29 cellular contexts compared by ENCODE assay signal in genomic region chr6:26455357-26455970, GRCh38. TPM values are rescaled to one million over a fixed set of nuclear protein-coding genes. Genes with fewer than 3 reads are reported as not detected.
A peak's percentile ranks its signal among the peaks of the same experiment; 100 is the strongest.
DNase-seq lines count a peak whose midpoint lies in the region; ATAC-seq, FAIRE-seq and TF ChIP-seq lines count a peak whose summit lies in the region.
"Had no signal": no experiment of that assay in that cellular context is flagged by ENCODE, and none has a peak within 500 bp of the region (broad histone marks: within the 10 kb centered on the region; RNA-seq: fewer than 3 reads in every experiment).

No MANE protein-coding gene starts in this region.

- TF ChIP-seq RAD21 in GM12878 (IDR thresholded peaks at IDR 0.05; ENCODE audit: insufficient read depth, low read depth, low read length), result no peak

- H4K5ac ChIP-seq in mesendoderm (ENCODE audit: low read length), result no peak overlapping the region

- peaks cover 25% of the 10 kb centered on the region for H3K36me3 Mint-ChIP-seq in activated naive CD8-positive, alpha-beta T cell treated with anti-CD3 and anti-CD28 coated beads, Interleukin-2, amount 10 ng/mL, durations not matched to agents 7 days and 5 days
- H3K36me3 Mint-ChIP-seq in activated naive CD8-positive, alpha-beta T cell treated with anti-CD3 and anti-CD28 coated beads, Interleukin-2, amount 50 U/mL, for 24 hours (ENCODE audit: low read depth), result peaks cover 21% of the 10 kb centered on the region

- TF ChIP-seq POLR2A in GM12878 (IDR thresholded peaks at IDR 0.05; ENCODE audit: low read depth, low read length) (no peak), gastroesophageal sphincter (IDR thresholded peaks at IDR 0.05) (no peak)

- H2AK5ac ChIP-seq in mesendoderm (ENCODE audit: low read length), result no peak overlapping the region

- no peak overlapping the region for H3K4ac ChIP-seq in mesendoderm (ENCODE audit: low read depth, low read length)

- TF ChIP-seq CTCF in GM12878 (IDR thresholded peaks at IDR 0.05 in 2 of 3, conservative IDR thresholded peaks at IDR 0.05 in 1 of 3; ENCODE audit: control insufficient read depth in 2 of 3, extremely low read depth in 1 of 3, insufficient read depth in 1 of 3, low read depth in 3 of 3, low read length in 3 of 3), result no peak
- no peak for TF ChIP-seq CTCF in upper lobe of right lung (IDR thresholded peaks at IDR 0.05)
- TF ChIP-seq CTCF in gastroesophageal sphincter (IDR thresholded peaks at IDR 0.05), result no peak

- H3K18ac ChIP-seq in mesendoderm (ENCODE audit: low read length), result no peak overlapping the region

- no peak for ATAC-seq in activated naive CD8-positive, alpha-beta T cell treated with anti-CD3 and anti-CD28 coated beads, Interleukin-2, amount 10 ng/mL, durations not matched to agents 7 days and 5 days (ENCODE audit: low read depth)
- no peak for ATAC-seq in activated naive CD8-positive, alpha-beta T cell treated with anti-CD3 and anti-CD28 coated beads, Interleukin-2, amount 50 U/mL, for 24 hours
- ATAC-seq in GM12878, result no peak
- no peak for ATAC-seq in upper lobe of right lung
- no peak for ATAC-seq in gastroesophageal sphincter
- ATAC-seq in GM18858 (IDR thresholded peaks at IDR 0.05; ENCODE audit: unreplicated experiment), result no peak
- ATAC-seq: mucosa of descending colon, psoas muscle had no signal

- H3K79me2 ChIP-seq in GM12878 (ENCODE audit: control insufficient read depth, insufficient read depth, low read length) (peaks cover 27% of the 10 kb centered on the region), mesendoderm (ENCODE audit: control insufficient read depth, insufficient read depth, low read length) (peaks cover 2% of the 10 kb centered on the region)

- H4K8ac ChIP-seq in mesendoderm (ENCODE audit: low read depth, low read length), result no peak overlapping the region

- peak overlapping the region; percentile 5 for H3K27ac Mint-ChIP-seq in activated naive CD8-positive, alpha-beta T cell treated with anti-CD3 and anti-CD28 coated beads, Interleukin-2, amount 10 ng/mL, durations not matched to agents 7 days and 5 days
- no peak overlapping the region for H3K27ac Mint-ChIP-seq in activated naive CD8-positive, alpha-beta T cell treated with anti-CD3 and anti-CD28 coated beads, Interleukin-2, amount 50 U/mL, for 24 hours
- H3K27ac Mint-ChIP-seq: activated CD4-positive, alpha-beta T cell treated with anti-CD3 and anti-CD28 coated beads, Interleukin-2, amount 10 ng/mL, durations not matched to agents 7 days and 5 days; activated T-helper 1 cell treated with anti-CD3 and anti-CD28 coated beads, Interleukin-12 subunit alpha, Interleukin-12 subunit beta, Interleukin-2, Interleukin-4 antibody, amounts not matched to agents 30 ng/mL and 10 ng/mL and 1 ng/mL, durations not matched to agents 14 hours and 24 hours and 36 hours; B cell had no signal

- in situ Hi-C loops in GM12878 (cut with MboI), result no loop called here

- H3K9me3 Mint-ChIP-seq in activated naive CD8-positive, alpha-beta T cell treated with anti-CD3 and anti-CD28 coated beads, Interleukin-2, amount 10 ng/mL, durations not matched to agents 7 days and 5 days, result no peaks in the 10 kb centered on the region
- H3K9me3 Mint-ChIP-seq in activated naive CD8-positive, alpha-beta T cell treated with anti-CD3 and anti-CD28 coated beads, Interleukin-2, amount 50 U/mL, for 24 hours, result no peaks in the 10 kb centered on the region
- H3K9me3 Mint-ChIP-seq: activated CD4-positive, alpha-beta T cell treated with anti-CD3 and anti-CD28 coated beads, Interleukin-2, amount 10 ng/mL, durations not matched to agents 7 days and 5 days; activated T-helper 1 cell treated with anti-CD3 and anti-CD28 coated beads, Interleukin-12 subunit alpha, Interleukin-12 subunit beta, Interleukin-2, Interleukin-4 antibody, amounts not matched to agents 30 ng/mL and 10 ng/mL and 1 ng/mL, durations not matched to agents 14 hours and 24 hours and 36 hours had no signal

- no peak for DNase-seq in activated naive CD8-positive, alpha-beta T cell treated with anti-CD3 and anti-CD28 coated beads, Interleukin-2, amount 10 ng/mL, durations not matched to agents 7 days and 5 days
- no peak for DNase-seq in activated naive CD8-positive, alpha-beta T cell treated with anti-CD3 and anti-CD28 coated beads, Interleukin-2, amount 50 U/mL, for 24 hours
- DNase-seq in GM12878 (ENCODE audit: low read depth, low spot score), result no peak
- DNase-seq in hepatic stellate cell (ENCODE audit: low spot score), result peak; percentile 9
- no peak for DNase-seq in upper lobe of right lung
- no peak for DNase-seq in mesendoderm
- DNase-seq: activated CD4-positive, alpha-beta T cell treated with anti-CD3 and anti-CD28 coated beads, Interleukin-2, amount 10 ng/mL, durations not matched to agents 7 days and 5 days; Calu3; cerebellar nuclear complex; H7; islet precursor cell; mucosa of descending colon; NCI-H2081 treated with DMSO at 0.1 percent for 48 hours; NCI-H446; psoas muscle; stimulated activated CD4-positive, alpha-beta T cell treated with anti-CD3 and anti-CD28 coated beads, Interleukin-1b, Interleukin-23, amount 100 ng/mL, for 48 hours; T-helper 2 cell; trophoblast cell; WERI-Rb-1 had no signal

- WGBS in GM12878 (ENCODE audit: insufficient coverage, insufficient replicate concordance, low lambda C conversion rate, missing lambda C conversion rate), result 53% methylated on average over 3 of the region's 3 CpGs
- WGBS in mesendoderm (ENCODE audit: extremely low coverage, insufficient coverage, low lambda C conversion rate), result no CpG with 5 or more reads among the region's 3 CpGs
- whole genome bisulfite sequencing in gastroesophageal sphincter (ENCODE audit: low coverage in 1 of 2), 2 donors, result 82 to 86% methylated on average over 3 of the region's 3 CpGs

- intact Hi-C loops in GM12878 (cut with micrococcal nuclease; ENCODE audit: unreplicated experiment) (no loop called here), upper lobe of right lung (cut with DNase I) (no loop called here)

- SMC1A ChIA-PET in GM12878 (lab: Charles Lee; ENCODE audit: uncharacterized antibody, unreplicated experiment), result interaction anchor here (0.6 to 2.9 kb wide), 7 partner anchors 9 to 82 kb away, joined by 3 to 25 read pairs (median 4); partner anchors contain the start of gene BTN2A2

- peaks cover 16% of the 10 kb centered on the region for H3K4me1 ChIP-seq in GM12878 (ENCODE audit: control insufficient read depth, insufficient read depth, low read length)
- H3K4me1 ChIP-seq in upper lobe of right lung, result peaks cover 25% of the 10 kb centered on the region
- H3K4me1 ChIP-seq in mesendoderm (ENCODE audit: control insufficient read depth, low read depth, low read length), result no peaks in the 10 kb centered on the region
- peaks cover 5 to 32% (median 16%) of the 10 kb centered on the region in 3 donors for H3K4me1 ChIP-seq in gastroesophageal sphincter

- RAD21 ChIA-PET in GM12878 (lab: Charles Lee; ENCODE audit: unreplicated experiment), result no interaction called here

- no peak overlapping the region for H3K4me3 ChIP-seq in GM12878
- H3K4me3 ChIP-seq in upper lobe of right lung, result no peak overlapping the region
- H3K4me3 ChIP-seq in mesendoderm (ENCODE audit: low read length), result no peak overlapping the region
- H3K4me3 ChIP-seq in gastroesophageal sphincter, result no peak overlapping the region
- H3K4me3 ChIP-seq: mucosa of descending colon, psoas muscle, SK-N-MC, skin epidermis had no signal

- POLR2A ChIA-PET in activated naive CD8-positive, alpha-beta T cell treated with anti-CD3 and anti-CD28 coated beads, Interleukin-2, amount 10 ng/mL, durations not matched to agents 7 days and 5 days (lab: Charles Lee), result interaction anchor here (0.6 to 2.2 kb wide), 3 partner anchors 18 to 83 kb away, joined by 3 to 8 read pairs (median 6); partner anchors contain the start of gene HMGN4
- POLR2A ChIA-PET in GM12878 (lab: Charles Lee), result interaction anchor here (0.5 to 2.6 kb wide), 5 partner anchors 9 to 197 kb away, joined by 3 to 21 read pairs (median 4); no protein-coding TSS in a partner anchor

- H3K9me3 ChIP-seq in GM12878 (replicated peaks; ENCODE audit: control insufficient read depth, insufficient read depth, low read length) (no peaks in the 10 kb centered on the region), upper lobe of right lung (no peaks in the 10 kb centered on the region), gastroesophageal sphincter (no peaks in the 10 kb centered on the region)
- H3K9me3 ChIP-seq: mucosa of descending colon, psoas muscle had no signal

- CTCF ChIA-PET in GM12878 (lab: Yijun Ruan, JAX), result interaction anchor here (1.4 kb wide), 1 partner anchor 10 kb away, joined by 3 read pairs; no protein-coding TSS in a partner anchor

- no peak overlapping the region for H2BK5ac ChIP-seq in mesendoderm (ENCODE audit: low read length)

- BruUV-seq in GM12878 (replicated peaks; lab: Mats Ljungman, UMichigan), result no TSS peak

- no peak overlapping the region for H3K23ac ChIP-seq in mesendoderm (ENCODE audit: low read length)

- H2AFZ ChIP-seq in GM12878 (ENCODE audit: control insufficient read depth, low read depth, low read length), result no peak overlapping the region

- H2BK15ac ChIP-seq in mesendoderm (replicated peaks; ENCODE audit: low read depth), result no peak overlapping the region

- H4K20me1 ChIP-seq in GM12878 (ENCODE audit: control insufficient read depth, insufficient read depth), result no peaks in the 10 kb centered on the region

- H3K27me3 Mint-ChIP-seq in activated naive CD8-positive, alpha-beta T cell treated with anti-CD3 and anti-CD28 coated beads, Interleukin-2, amount 10 ng/mL, durations not matched to agents 7 days and 5 days, result no peaks in the 10 kb centered on the region
- H3K27me3 Mint-ChIP-seq in activated naive CD8-positive, alpha-beta T cell treated with anti-CD3 and anti-CD28 coated beads, Interleukin-2, amount 50 U/mL, for 24 hours, result no peaks in the 10 kb centered on the region
- H3K27me3 Mint-ChIP-seq: activated CD4-positive, alpha-beta T cell treated with anti-CD3 and anti-CD28 coated beads, Interleukin-2, amount 10 ng/mL, durations not matched to agents 7 days and 5 days; B cell had no signal

- no peak overlapping the region for H3K9ac ChIP-seq in GM12878 (ENCODE audit: control insufficient read depth, insufficient read depth, low read length)
- H3K9ac ChIP-seq in mesendoderm (ENCODE audit: low read length), result no peak overlapping the region

- peaks cover 1 to 16% of the 10 kb centered on the region in 2 experiments for H3K36me3 ChIP-seq in GM12878 (ENCODE audit: control insufficient read depth in 2 of 2, insufficient read depth in 2 of 2, low read length in 1 of 2)
- peaks cover 12% of the 10 kb centered on the region for H3K36me3 ChIP-seq in upper lobe of right lung
- no peaks in the 10 kb centered on the region for H3K36me3 ChIP-seq in mesendoderm (ENCODE audit: control insufficient read depth, insufficient read depth, low read length)
- H3K36me3 ChIP-seq in gastroesophageal sphincter, result peaks cover 0 to 20% of the 10 kb centered on the region in 2 donors

- no peak overlapping the region for H3K4me3 Mint-ChIP-seq in activated naive CD8-positive, alpha-beta T cell treated with anti-CD3 and anti-CD28 coated beads, Interleukin-2, amount 10 ng/mL, durations not matched to agents 7 days and 5 days
- no peak overlapping the region for H3K4me3 Mint-ChIP-seq in activated naive CD8-positive, alpha-beta T cell treated with anti-CD3 and anti-CD28 coated beads, Interleukin-2, amount 50 U/mL, for 24 hours
- H3K4me3 Mint-ChIP-seq: activated CD4-positive, alpha-beta T cell treated with anti-CD3 and anti-CD28 coated beads, Interleukin-2, amount 10 ng/mL, durations not matched to agents 7 days and 5 days; activated T-helper 1 cell treated with anti-CD3 and anti-CD28 coated beads, Interleukin-12 subunit alpha, Interleukin-12 subunit beta, Interleukin-2, Interleukin-4 antibody, amounts not matched to agents 30 ng/mL and 10 ng/mL and 1 ng/mL, durations not matched to agents 14 hours and 24 hours and 36 hours; B cell had no signal

- peaks cover 5% of the 10 kb centered on the region for H3K79me1 ChIP-seq in mesendoderm (ENCODE audit: low read length)

- peaks cover 30% of the 10 kb centered on the region for H3K4me1 Mint-ChIP-seq in activated naive CD8-positive, alpha-beta T cell treated with anti-CD3 and anti-CD28 coated beads, Interleukin-2, amount 10 ng/mL, durations not matched to agents 7 days and 5 days
- H3K4me1 Mint-ChIP-seq in activated naive CD8-positive, alpha-beta T cell treated with anti-CD3 and anti-CD28 coated beads, Interleukin-2, amount 50 U/mL, for 24 hours, result peaks cover 30% of the 10 kb centered on the region

- H3K27me3 ChIP-seq in GM12878 (replicated peaks in 1 of 2; ENCODE audit: control insufficient read depth in 2 of 2, insufficient read depth in 2 of 2, low read length in 1 of 2) (no peaks in the 10 kb centered on the region), upper lobe of right lung (no peaks in the 10 kb centered on the region), mesendoderm (ENCODE audit: insufficient read depth, low read length, poor library complexity) (no peaks in the 10 kb centered on the region), gastroesophageal sphincter (no peaks in the 10 kb centered on the region)

- H3K4me2 ChIP-seq in GM12878 (ENCODE audit: control insufficient read depth, insufficient read depth), result no peak overlapping the region
- no peak overlapping the region for H3K4me2 ChIP-seq in mesendoderm (ENCODE audit: low read length)

- H3K27ac ChIP-seq in GM12878 (ENCODE audit: control insufficient read depth, insufficient read depth), result no peak overlapping the region
- H3K27ac ChIP-seq in upper lobe of right lung, result peak overlapping the region; percentile 3
- no peak overlapping the region for H3K27ac ChIP-seq in mesendoderm (ENCODE audit: low read depth, low read length)
- H3K27ac ChIP-seq in gastroesophageal sphincter, result no peak overlapping the region
- H3K27ac ChIP-seq: psoas muscle, RWPE1, SK-N-MC, WERI-Rb-1 had no signal

- FAIRE-seq in GM12878 (lab: Jason Lieb, UNC), result no peak

- no peak overlapping the region for H3K56ac ChIP-seq in mesendoderm (ENCODE audit: low read length)

- no peak overlapping the region for H2BK120ac ChIP-seq in mesendoderm (ENCODE audit: low read depth, low read length)

- TF ChIP-seq EP300 in GM12878 (IDR thresholded peaks at IDR 0.05; ENCODE audit: borderline replicate concordance in 1 of 2, control insufficient read depth in 1 of 2, low read depth in 2 of 2, low read length in 2 of 2) (no peak), gastroesophageal sphincter (IDR thresholded peaks at IDR 0.05) (no peak)

RNA-seq across cellular contexts. Expression of gene BTN2A1, which starts 2.3 kb away (rescaled TPM):
- 10 to 100 TPM; 45.2 to 46.7 TPM for total RNA-seq in activated naive CD8-positive, alpha-beta T cell treated with anti-CD3 and anti-CD28 coated beads, Interleukin-2, amount 10 ng/mL, durations not matched to agents 7 days and 5 days
- 38.7 and 39.2 TPM in 2 replicates for total RNA-seq in GM12878 (2013; cell fraction: nucleolus; rRNA removed)
- total RNA-seq in GM12878 (2014; rRNA removed), result 7.2 and 8.2 TPM in 2 replicates
- 13.6 and 14.0 TPM in 2 replicates for total RNA-seq in GM12878 (2014; rRNA removed; fragmentation: Illumina TruSeq; extraction: Trizol)
- 15.6 and 16.7 TPM in 2 replicates for total RNA-seq in GM12878 (2021)
- polyA plus RNA-seq in GM12878 (2011; ENCODE audit: low read depth), result 14.8 TPM
- polyA plus RNA-seq in GM12878 (2011; rRNA removed), result 25.5 and 28.0 TPM in 2 replicates
- 21.4 and 23.1 TPM in 2 replicates for polyA plus RNA-seq in GM12878 (2011; cell fraction: cytosol; rRNA removed)
- 52.3 and 54.4 TPM in 2 replicates for polyA plus RNA-seq in GM12878 (2011; cell fraction: nucleus; rRNA removed)
- 17.9 and 19.6 TPM in 2 replicates for polyA plus RNA-seq in GM12878 (2012)
- 18.7 and 20.7 TPM in 2 replicates for polyA plus RNA-seq in GM12878 (2014; fragmentation: Illumina TruSeq; extraction: Trizol)
- 10 to 100 TPM; 15.6 to 15.9 TPM for polyA plus RNA-seq in GM12878 (2014; fragmentation: Nextera tagmentation; extraction: Ambion mirVana)
- polyA plus RNA-seq in GM12878 (2014; rRNA removed), result 16.0 and 16.7 TPM in 2 replicates
- polyA plus RNA-seq in GM12878 (2016; fragmentation: Nextera tagmentation; extraction: Ambion mirVana), result 10 to 100 TPM; 11.2 to 13.2 TPM
- 24.4 and 31.8 TPM in 2 replicates for polyA minus RNA-seq in GM12878 (2011; rRNA and poly(A)+ RNA removed)
- 7.4 and 9.5 TPM in 2 replicates for polyA minus RNA-seq in GM12878 (2011; cell fraction: cytosol; rRNA and poly(A)+ RNA removed)
- polyA minus RNA-seq in GM12878 (2011; cell fraction: nucleus; rRNA and poly(A)+ RNA removed), result 14.6 and 23.2 TPM in 2 replicates
- total RNA-seq in upper lobe of right lung, result 26.3 TPM
- 8.8 TPM for polyA plus RNA-seq in mesendoderm (2013, experiment 1 of 2)
- polyA plus RNA-seq in mesendoderm (2013, experiment 2 of 2), result 8.8 TPM
- 10 to 100 TPM; 14.7 to 23.9 (median 18.2) TPM for total RNA-seq in gastroesophageal sphincter

RNA-seq across cellular contexts. Expression of gene BTN3A3, which starts 15.2 kb away (rescaled TPM):
- 100 to 1,000 TPM; 117 to 126 TPM for total RNA-seq in activated naive CD8-positive, alpha-beta T cell treated with anti-CD3 and anti-CD28 coated beads, Interleukin-2, amount 10 ng/mL, durations not matched to agents 7 days and 5 days
- total RNA-seq in GM12878 (2013; cell fraction: nucleolus; rRNA removed), result 137 and 149 TPM in 2 replicates
- total RNA-seq in GM12878 (2014; rRNA removed), result 14.2 and 15.1 TPM in 2 replicates
- total RNA-seq in GM12878 (2014; rRNA removed; fragmentation: Illumina TruSeq; extraction: Trizol), result 12.7 and 13.5 TPM in 2 replicates
- 15.2 and 15.7 TPM in 2 replicates for total RNA-seq in GM12878 (2021)
- 21.5 TPM for polyA plus RNA-seq in GM12878 (2011; ENCODE audit: low read depth)
- 42.1 and 49.7 TPM in 2 replicates for polyA plus RNA-seq in GM12878 (2011; rRNA removed)
- 21.8 and 27.6 TPM in 2 replicates for polyA plus RNA-seq in GM12878 (2011; cell fraction: cytosol; rRNA removed)
- 99.9 and 135 TPM in 2 replicates for polyA plus RNA-seq in GM12878 (2011; cell fraction: nucleus; rRNA removed)
- 21.3 and 28.2 TPM in 2 replicates for polyA plus RNA-seq in GM12878 (2012)
- 20.8 and 27.3 TPM in 2 replicates for polyA plus RNA-seq in GM12878 (2014; fragmentation: Illumina TruSeq; extraction: Trizol)
- 1 to 10 TPM; 5.8 to 8.4 TPM for polyA plus RNA-seq in GM12878 (2014; fragmentation: Nextera tagmentation; extraction: Ambion mirVana)
- polyA plus RNA-seq in GM12878 (2014; rRNA removed), result 15.7 and 16.3 TPM in 2 replicates
- polyA plus RNA-seq in GM12878 (2016; fragmentation: Nextera tagmentation; extraction: Ambion mirVana), result 10 to 100 TPM in 1 of 2 experiments, 1 to 10 TPM in 1; 8.9 to 11.3 TPM
- 59.2 and 67.2 TPM in 2 replicates for polyA minus RNA-seq in GM12878 (2011; rRNA and poly(A)+ RNA removed)
- polyA minus RNA-seq in GM12878 (2011; cell fraction: cytosol; rRNA and poly(A)+ RNA removed), result 9.0 and 11.8 TPM in 2 replicates
- polyA minus RNA-seq in GM12878 (2011; cell fraction: nucleus; rRNA and poly(A)+ RNA removed), result 42.1 and 50.7 TPM in 2 replicates
- 46.9 TPM for total RNA-seq in upper lobe of right lung
- 0.13 TPM for polyA plus RNA-seq in mesendoderm (2013, experiment 1 of 2)
- polyA plus RNA-seq in mesendoderm (2013, experiment 2 of 2), result 0.15 TPM
- 10 to 100 TPM in 2 of 4 donors, 1 to 10 TPM in 2; 5.0 to 13.4 (median 8.2) TPM for total RNA-seq in gastroesophageal sphincter

RNA-seq across cellular contexts. Expression of gene BTN1A1, which starts 44.6 kb away (rescaled TPM):
- under 1 TPM in 1 of 2 experiments, not detected in 1; 0.11 TPM for total RNA-seq in activated naive CD8-positive, alpha-beta T cell treated with anti-CD3 and anti-CD28 coated beads, Interleukin-2, amount 10 ng/mL, durations not matched to agents 7 days and 5 days
- total RNA-seq in GM12878 (2013; cell fraction: nucleolus; rRNA removed), result not detected in 2 replicates
- total RNA-seq in GM12878 (2014; rRNA removed), result 0.79 and 1.1 TPM in 2 replicates
- 1.1 TPM in 2 replicates for total RNA-seq in GM12878 (2014; rRNA removed; fragmentation: Illumina TruSeq; extraction: Trizol)
- total RNA-seq in GM12878 (2021), result 1.1 and 1.5 TPM in 2 replicates
- polyA plus RNA-seq in GM12878 (2011; ENCODE audit: low read depth), result 0.26 TPM
- polyA plus RNA-seq in GM12878 (2011; rRNA removed), result 0.04 and 0.05 TPM in 2 replicates
- 0.03 TPM in 2 replicates for polyA plus RNA-seq in GM12878 (2011; cell fraction: cytosol; rRNA removed)
- not detected in 2 replicates for polyA plus RNA-seq in GM12878 (2011; cell fraction: nucleus; rRNA removed)
- polyA plus RNA-seq in GM12878 (2012), result 0.08 and 0.26 TPM in 2 replicates
- 1.7 and 2.2 TPM in 2 replicates for polyA plus RNA-seq in GM12878 (2014; fragmentation: Illumina TruSeq; extraction: Trizol)
- under 1 TPM; 0.82 to 0.91 TPM for polyA plus RNA-seq in GM12878 (2014; fragmentation: Nextera tagmentation; extraction: Ambion mirVana)
- 0.57 and 0.63 TPM in 2 replicates for polyA plus RNA-seq in GM12878 (2014; rRNA removed)
- polyA plus RNA-seq in GM12878 (2016; fragmentation: Nextera tagmentation; extraction: Ambion mirVana), result 1 to 10 TPM in 1 of 2 experiments, under 1 TPM in 1; 0.18 to 1.1 TPM
- polyA minus RNA-seq in GM12878 (2011; rRNA and poly(A)+ RNA removed), result not detected in 2 replicates
- not detected in 2 replicates for polyA minus RNA-seq in GM12878 (2011; cell fraction: cytosol; rRNA and poly(A)+ RNA removed)
- polyA minus RNA-seq in GM12878 (2011; cell fraction: nucleus; rRNA and poly(A)+ RNA removed), result not detected in 2 replicates
- total RNA-seq in upper lobe of right lung, result not detected
- polyA plus RNA-seq in mesendoderm (2013, experiment 1 of 2), result 0.08 TPM
- polyA plus RNA-seq in mesendoderm (2013, experiment 2 of 2), result 0.07 TPM
- not detected for total RNA-seq in gastroesophageal sphincter
- total RNA-seq: A172; activated CD4-positive, alpha-beta T cell treated with anti-CD3 and anti-CD28 coated beads, Interleukin-2, amount 10 ng/mL, durations not matched to agents 7 days and 5 days; activated T-helper 1 cell treated with anti-CD3 and anti-CD28 coated beads, Interleukin-12 subunit alpha, Interleukin-12 subunit beta, Interleukin-2, Interleukin-4 antibody, amounts not matched to agents 30 ng/mL and 10 ng/mL and 1 ng/mL, durations not matched to agents 14 hours and 24 hours and 36 hours; Calu3; H7; liver; mucosa of descending colon; psoas muscle had no signal
- polyA plus RNA-seq: esophagus, psoas muscle had no signal

RNA-seq across cellular contexts. Expression of gene BTN3A1, which starts 53.4 kb away (rescaled TPM):
- 100 to 1,000 TPM; 143 to 154 TPM for total RNA-seq in activated naive CD8-positive, alpha-beta T cell treated with anti-CD3 and anti-CD28 coated beads, Interleukin-2, amount 10 ng/mL, durations not matched to agents 7 days and 5 days
- total RNA-seq in GM12878 (2013; cell fraction: nucleolus; rRNA removed), result 206 and 211 TPM in 2 replicates
- total RNA-seq in GM12878 (2014; rRNA removed), result 16.4 and 21.0 TPM in 2 replicates
- total RNA-seq in GM12878 (2014; rRNA removed; fragmentation: Illumina TruSeq; extraction: Trizol), result 15.7 and 19.1 TPM in 2 replicates
- 17.6 and 19.5 TPM in 2 replicates for total RNA-seq in GM12878 (2021)
- 32.0 TPM for polyA plus RNA-seq in GM12878 (2011; ENCODE audit: low read depth)
- polyA plus RNA-seq in GM12878 (2011; rRNA removed), result 60.1 and 64.3 TPM in 2 replicates
- polyA plus RNA-seq in GM12878 (2011; cell fraction: cytosol; rRNA removed), result 33.3 and 43.0 TPM in 2 replicates
- 116 and 165 TPM in 2 replicates for polyA plus RNA-seq in GM12878 (2011; cell fraction: nucleus; rRNA removed)
- 33.4 and 39.6 TPM in 2 replicates for polyA plus RNA-seq in GM12878 (2012)
- polyA plus RNA-seq in GM12878 (2014; fragmentation: Illumina TruSeq; extraction: Trizol), result 22.8 and 26.7 TPM in 2 replicates
- polyA plus RNA-seq in GM12878 (2014; fragmentation: Nextera tagmentation; extraction: Ambion mirVana), result 1 to 10 TPM; 5.6 TPM
- 18.0 and 22.4 TPM in 2 replicates for polyA plus RNA-seq in GM12878 (2014; rRNA removed)
- polyA plus RNA-seq in GM12878 (2016; fragmentation: Nextera tagmentation; extraction: Ambion mirVana), result 10 to 100 TPM in 1 of 2 experiments, 1 to 10 TPM in 1; 9.8 to 10.5 TPM
- polyA minus RNA-seq in GM12878 (2011; rRNA and poly(A)+ RNA removed), result 61.2 and 67.0 TPM in 2 replicates
- 4.8 and 9.1 TPM in 2 replicates for polyA minus RNA-seq in GM12878 (2011; cell fraction: cytosol; rRNA and poly(A)+ RNA removed)
- 26.5 and 28.0 TPM in 2 replicates for polyA minus RNA-seq in GM12878 (2011; cell fraction: nucleus; rRNA and poly(A)+ RNA removed)
- total RNA-seq in upper lobe of right lung, result 52.2 TPM
- polyA plus RNA-seq in mesendoderm (2013, experiment 1 of 2), result 0.66 TPM
- 0.84 TPM for polyA plus RNA-seq in mesendoderm (2013, experiment 2 of 2)
- 10 to 100 TPM in 1 of 4 donors, 1 to 10 TPM in 3; 7.5 to 14.3 (median 8.2) TPM for total RNA-seq in gastroesophageal sphincter
